Comparison of ENCODE assay signal across 9 cellular contexts in genomic region chr1:95086949-95087533, GRCh38. TPM values are rescaled to one million over a fixed set of nuclear protein-coding genes. Genes with fewer than 3 reads are reported as not detected.
DNase-seq lines count a peak whose midpoint lies in the region; ATAC-seq and TF ChIP-seq lines count a peak whose summit lies in the region.
"Had no signal": no experiment of that assay in that cellular context is flagged by ENCODE, and none has a peak within 500 bp of the region (broad histone marks: within the 10 kb centered on the region; RNA-seq: fewer than 3 reads in every experiment).

No MANE protein-coding gene starts in this region.

- no peaks in the 10 kb centered on the region for H3K27me3 Mint-ChIP-seq in endodermal cell (ENCODE audit: insufficient read depth)
- peaks cover 6% of the 10 kb centered on the region for H3K27me3 Mint-ChIP-seq in osteocyte (ENCODE audit: unreplicated experiment)
- peaks cover 9 to 34% (median 14%) of the 10 kb centered on the region in 3 donors for H3K27me3 Mint-ChIP-seq in CD14-positive monocyte (ENCODE audit: low read depth in 3 of 3)
- peaks cover 16 to 23% of the 10 kb centered on the region in 2 donors for H3K27me3 Mint-ChIP-seq in T-cell

- H3K4me1 Mint-ChIP-seq in endodermal cell (peaks cover 17% of the 10 kb centered on the region), osteocyte (ENCODE audit: unreplicated experiment) (peaks cover 16% of the 10 kb centered on the region), CD14-positive monocyte (peaks cover 3% of the 10 kb centered on the region), T-cell (peaks cover 0 to 9% (median 0%) of the 10 kb centered on the region in 3 donors)

- H3K27me3 ChIP-seq in endodermal cell (ENCODE audit: control insufficient read depth, insufficient read depth, low read length, poor library complexity, severe bottlenecking), result no peaks in the 10 kb centered on the region

- TF ChIP-seq CTCF in GM12865 (IDR thresholded peaks at IDR 0.05; ENCODE audit: insufficient read depth, low read depth, low read length, missing control alignments) (no peak), endodermal cell (conservative IDR thresholded peaks at IDR 0.05) (no peak), osteocyte (IDR thresholded peaks at IDR 0.05) (no peak), CD14-positive monocyte (IDR thresholded peaks at IDR 0.05) (no peak)

- H3K27ac Mint-ChIP-seq in endodermal cell, result peak overlapping the region; percentile 87
- peak overlapping the region; percentile 84 for H3K27ac Mint-ChIP-seq in osteocyte (ENCODE audit: unreplicated experiment)
- H3K27ac Mint-ChIP-seq in CD14-positive monocyte, result peak overlapping the region in 2 of 7 donors; percentile 14 to 76
- no peak overlapping the region for H3K27ac Mint-ChIP-seq in T-cell

- no peak overlapping the region for H3K27ac ChIP-seq in endodermal cell (ENCODE audit: low read depth, low read length)

- no peak overlapping the region for H3K4me3 Mint-ChIP-seq in endodermal cell
- H3K4me3 Mint-ChIP-seq in osteocyte (ENCODE audit: unreplicated experiment), result peak overlapping the region; percentile 42
- H3K4me3 Mint-ChIP-seq in CD14-positive monocyte, result no peak overlapping the region
- H3K4me3 Mint-ChIP-seq in T-cell, result no peak overlapping the region

- H3K9me3 Mint-ChIP-seq in endodermal cell (peaks cover 25% of the 10 kb centered on the region), osteocyte (ENCODE audit: unreplicated experiment) (no peaks in the 10 kb centered on the region), CD14-positive monocyte (peaks cover 4 to 17% (median 8%) of the 10 kb centered on the region in 7 donors), T-cell (no peaks in the 10 kb centered on the region)

- DNase-seq in GM12865 (ENCODE audit: low read depth) (peak; percentile 37), LHCN-M2 (ENCODE audit: low read depth) (peak; percentile 98), endodermal cell (peak; percentile 70), osteocyte (ENCODE audit: extremely low spot score, unreplicated experiment) (no peak), CD14-positive monocyte (ENCODE audit: low spot score) (no peak), T-cell (no peak)
- DNase-seq in activated CD4-positive, alpha-beta T cell treated with anti-CD3 and anti-CD28 coated beads, Interleukin-2, amount 50 U/mL, for 1 hour, result no peak
- DNase-seq: activated effector memory CD4-positive, alpha-beta T cell treated with anti-CD3 and anti-CD28 coated beads, Interleukin-2, amount 50 U/mL, for 16 hours had no signal

- H3K9ac ChIP-seq in endodermal cell (ENCODE audit: extremely low read depth, low read length, poor library complexity, severe bottlenecking), result no peak overlapping the region

- H3K4me3 ChIP-seq in GM12865 (ENCODE audit: low read depth, low read length) (no peak overlapping the region), endodermal cell (ENCODE audit: low read length) (peak overlapping the region; percentile 13)

- peaks cover 7% of the 10 kb centered on the region for H3K36me3 Mint-ChIP-seq in endodermal cell (ENCODE audit: low read depth)
- H3K36me3 Mint-ChIP-seq in osteocyte (ENCODE audit: unreplicated experiment), result no peaks in the 10 kb centered on the region
- no peaks in the 10 kb centered on the region for H3K36me3 Mint-ChIP-seq in CD14-positive monocyte
- H3K36me3 Mint-ChIP-seq in T-cell, result no peaks in the 10 kb centered on the region

- intact Hi-C loops in CD14-positive monocyte (cut with micrococcal nuclease), result no loop called here

- H3K36me3 ChIP-seq in endodermal cell (ENCODE audit: control insufficient read depth, insufficient read depth, low read length), result no peaks in the 10 kb centered on the region

- ATAC-seq in T-cell (replicated peaks in 1 of 4) (no peak), GM18907 (IDR thresholded peaks at IDR 0.05; ENCODE audit: unreplicated experiment) (no peak)

- CTCF ChIA-PET in T-cell (lab: Charles Lee), result interaction anchor here in 1 of 2 donors (0.6 kb wide), 1 partner anchor 52 kb away, joined by 4 read pairs; no protein-coding TSS in a partner anchor

- POLR2A ChIA-PET in T-cell (lab: Charles Lee), result no interaction called here

- no peaks in the 10 kb centered on the region for H3K4me1 ChIP-seq in endodermal cell (ENCODE audit: control insufficient read depth, insufficient read depth, low read length)

- H3K9me3 ChIP-seq in endodermal cell (ENCODE audit: control insufficient read depth, low read length), result peaks cover 25% of the 10 kb centered on the region

- WGBS in endodermal cell (ENCODE audit: insufficient coverage in 1 of 2, insufficient read length in 1 of 2), 2 experiments, result 62 to 63% methylated on average over 5 of the region's 5 CpGs

RNA-seq across cellular contexts. Expression of gene ALG14, which starts 14.3 kb away (rescaled TPM):
- 1.5 and 2.7 TPM in 2 replicates for total RNA-seq in LHCN-M2 (2014; rRNA removed)
- polyA plus RNA-seq in LHCN-M2 (2012), result 3.6 TPM
- total RNA-seq in endodermal cell, result 1 to 10 TPM; 5.9 to 7.0 TPM
- 4.1 TPM for polyA plus RNA-seq in endodermal cell (2013, experiment 1 of 2)
- polyA plus RNA-seq in endodermal cell (2013, experiment 2 of 2), result 3.5 TPM
- total RNA-seq in osteocyte, result 5.5 and 6.0 TPM in 2 replicates
- polyA plus RNA-seq in CD14-positive monocyte, result 1 to 10 TPM; 4.4 to 5.5 TPM
- total RNA-seq in T-cell, result 1 to 10 TPM in 4 of 5 donors, under 1 TPM in 1; 0.40 to 2.3 (median 1.7) TPM

RNA-seq across cellular contexts. Expression of gene TLCD4, which starts 30.1 kb away (rescaled TPM):
- total RNA-seq in LHCN-M2 (2014; rRNA removed) (0.32 and 0.75 TPM in 2 replicates), endodermal cell (10 to 100 TPM in 1 of 2 donors, 1 to 10 TPM in 1; 6.4 to 19.3 TPM), osteocyte (0.43 and 0.57 TPM in 2 replicates), T-cell (under 1 TPM; 0.09 to 0.22 (median 0.12) TPM)
- polyA plus RNA-seq in LHCN-M2 (2012), result 0.41 TPM
- polyA plus RNA-seq in endodermal cell (2013, experiment 1 of 2), result 3.5 TPM
- polyA plus RNA-seq in endodermal cell (2013, experiment 2 of 2), result 3.8 TPM
- polyA plus RNA-seq in CD14-positive monocyte, result not detected

Comparison
In these comparisons a context has a peak if more than half of its experiments do, and no peak if none do; other contexts are left out.
1. DNase-seq: peak in GM12865 (single experiment), LHCN-M2 (single experiment) and endodermal cell (single experiment); none in osteocyte (single experiment), activated CD4-positive, alpha-beta T cell treated with anti-CD3 and anti-CD28 coated beads, Interleukin-2, amount 50 U/mL, for 1 hour (single experiment), CD14-positive monocyte (single experiment) and T-cell (0 of 34).
2. H3K27ac Mint-ChIP-seq: peak in endodermal cell (single experiment) and osteocyte (single experiment); none in T-cell (0 of 2).